Comparison of ENCODE assay signal across 9 cellular contexts in genomic region chr10:69474688-69475432, GRCh38. TPM values are rescaled to one million over a fixed set of nuclear protein-coding genes. Genes with fewer than 3 reads are reported as not detected.
DNase-seq lines count a peak whose midpoint lies in the region; ATAC-seq and TF ChIP-seq lines count a peak whose summit lies in the region.
"Had no signal": no experiment of that assay in that cellular context is flagged by ENCODE, and none has a peak within 500 bp of the region (broad histone marks: within the 10 kb centered on the region; RNA-seq: fewer than 3 reads in every experiment).

No MANE protein-coding gene starts in this region.

- TF ChIP-seq CTCF in left ventricle myocardium inferior (IDR thresholded peaks at IDR 0.05; ENCODE audit: borderline replicate concordance) (no peak), progenitor cell of endocrine pancreas (IDR thresholded peaks at IDR 0.05; ENCODE audit: unreplicated experiment) (no peak)

- peaks cover 6% of the 10 kb centered on the region; the same call in 1 of the 2 replicates for H4K20me1 ChIP-seq in Karpas-422 (ENCODE audit: insufficient read depth, low read depth, low read length)

- H3K9me3 ChIP-seq in left ventricle myocardium inferior (replicated peaks) (no peaks in the 10 kb centered on the region), Karpas-422 (ENCODE audit: low read length) (no peaks in the 10 kb centered on the region)

- H3K27me3 ChIP-seq in left ventricle myocardium inferior (ENCODE audit: low read depth): no peaks in the 10 kb centered on the region
- no peaks in the 10 kb centered on the region for H3K27me3 ChIP-seq in Karpas-422 (ENCODE audit: low read length)

- H3K4me3 Mint-ChIP-seq in progenitor cell of endocrine pancreas (ENCODE audit: low read depth): no peak overlapping the region

- H3K9me2 ChIP-seq in Karpas-422 (replicated peaks; ENCODE audit: insufficient read depth, low read length): no peaks in the 10 kb centered on the region

- peaks cover 3% of the 10 kb centered on the region for H3K27me3 Mint-ChIP-seq in progenitor cell of endocrine pancreas

- H3K4me3 ChIP-seq in left ventricle myocardium inferior (no peak overlapping the region), skeletal muscle cell (ENCODE audit: low read depth, low read length) (no peak overlapping the region), Karpas-422 (ENCODE audit: low read length) (no peak overlapping the region)

- H3K36me3 ChIP-seq in left ventricle myocardium inferior: no peaks in the 10 kb centered on the region
- no peaks in the 10 kb centered on the region for H3K36me3 ChIP-seq in Karpas-422 (ENCODE audit: insufficient read depth, low read length)

- H3K27ac Mint-ChIP-seq in progenitor cell of endocrine pancreas: no peak overlapping the region

- DNase-seq in EL: peak; percentile 88
- peak; percentile 99 for DNase-seq in amniotic epithelial cell (ENCODE audit: low read depth)
- no peak for DNase-seq in left ventricle myocardium inferior
- DNase-seq in skeletal muscle cell (ENCODE audit: low read depth): peak; percentile 68
- no peak for DNase-seq in RPMI8226
- DNase-seq in progenitor cell of endocrine pancreas (ENCODE audit: low spot score, unreplicated experiment): no peak
- no peak for DNase-seq in Karpas-422
- DNase-seq: DMS79 treated with DMSO at 0.1 percent for 48 hours had no signal

- H3K36me3 Mint-ChIP-seq in progenitor cell of endocrine pancreas (ENCODE audit: insufficient read depth): no peaks in the 10 kb centered on the region

- no peak for ATAC-seq in GM19328 (IDR thresholded peaks at IDR 0.05; ENCODE audit: unreplicated experiment)

- intact Hi-C loops in left ventricle myocardium inferior (cut with micrococcal nuclease): no loop called here

- H3K4me2 ChIP-seq in Karpas-422 (ENCODE audit: low read depth, low read length, poor library complexity, severe bottlenecking): no peak overlapping the region

- peaks cover 83% of the 10 kb centered on the region for H3K4me1 ChIP-seq in left ventricle myocardium inferior
- H3K4me1 ChIP-seq in Karpas-422 (ENCODE audit: low read length): no peaks in the 10 kb centered on the region

- H2AFZ ChIP-seq in Karpas-422 (ENCODE audit: low read length): no peak overlapping the region

- peaks cover 2% of the 10 kb centered on the region for H3K4me1 Mint-ChIP-seq in progenitor cell of endocrine pancreas (ENCODE audit: low read depth)

- H3K27ac ChIP-seq in left ventricle myocardium inferior (replicated peaks) (peak overlapping the region; percentile 67), Karpas-422 (ENCODE audit: low read length) (no peak overlapping the region)

- no peaks in the 10 kb centered on the region for H3K9me3 Mint-ChIP-seq in progenitor cell of endocrine pancreas (ENCODE audit: low read depth)

- H3K79me2 ChIP-seq in Karpas-422 (ENCODE audit: low read length): no peaks in the 10 kb centered on the region

- no peak overlapping the region for H3K9ac ChIP-seq in Karpas-422 (ENCODE audit: low read length)

RNA-seq across cellular contexts. Expression of gene TSPAN15, which starts 23.6 kb away (rescaled TPM):
- total RNA-seq in left ventricle myocardium inferior (6.8 TPM), progenitor cell of endocrine pancreas (14.7 and 17.9 TPM in 2 replicates)
- total RNA-seq in Karpas-422 (2014; rRNA removed; shearing (Covaris generic); ENCODE audit: low replicate concordance): 0.97 and 1.6 TPM in 2 replicates

RNA-seq across cellular contexts. Expression of gene TACR2, which starts 58.1 kb away (rescaled TPM):
- total RNA-seq in left ventricle myocardium inferior (not detected), progenitor cell of endocrine pancreas (not detected in 2 replicates)
- 1.9 TPM in 1 of 2 replicates, not detected in the other for total RNA-seq in Karpas-422 (2014; rRNA removed; shearing (Covaris generic); ENCODE audit: low replicate concordance)

Comparison
In these comparisons a context has a peak if more than half of its experiments do, and no peak if none do; other contexts are left out.
1. DNase-seq: peak in EL (single experiment), amniotic epithelial cell (single experiment) and skeletal muscle cell (single experiment); none in left ventricle myocardium inferior (single experiment), RPMI8226 (single experiment), progenitor cell of endocrine pancreas (single experiment) and Karpas-422 (single experiment).